In genomic region chr12:96399081-96399918, GRCh38 we compare ENCODE assay signal across 8 cellular contexts.
DNase-seq lines count a peak whose midpoint lies in the region; ATAC-seq and TF ChIP-seq lines count a peak whose summit lies in the region.

No MANE protein-coding gene starts in this region.

- no peaks in the 10 kb centered on the region for H3K9me3 Mint-ChIP-seq in stimulated activated effector memory CD8-positive, alpha-beta T cell treated with anti-CD3 and anti-CD28 coated beads, Interleukin-12 subunit alpha, Interleukin-12 subunit beta, amount 100 ng/mL, for 72 hours

- peak; percentile 28 for TF ChIP-seq CTCF in AG09309 (IDR thresholded peaks at IDR 0.05; ENCODE audit: control insufficient read depth, insufficient read depth, low read depth, low read length, missing control alignments)

- DNase-seq in AG09309 (ENCODE audit: low read depth) (no peak), NOMO-1 (lab: John Stamatoyannopoulos, UW; ENCODE audit: unreplicated experiment in 2 of 2) (peak; percentile 28 to 35), erythroblast (lab: John Stamatoyannopoulos, UW) (peak; percentile 80 to 86)
- DNase-seq in activated T-cell treated with anti-CD3 and anti-CD28 coated beads, Interleukin-2, amount 50 U/mL, for 1 hour, result peak; percentile 80
- peak; percentile 65 to 90 for DNase-seq in stimulated activated effector memory CD8-positive, alpha-beta T cell treated with anti-CD3 and anti-CD28 coated beads, Interleukin-12 subunit alpha, Interleukin-12 subunit beta, amount 100 ng/mL, for 72 hours (ENCODE audit: low spot score in 2 of 2)

- peaks cover 0 to 13% of the 10 kb centered on the region in 2 donors for H3K36me3 ChIP-seq in muscle layer of duodenum (ENCODE audit: control insufficient read depth in 1 of 2, insufficient read depth in 2 of 2, low read length in 2 of 2)

- H3K27ac Mint-ChIP-seq in stimulated activated effector memory CD8-positive, alpha-beta T cell treated with anti-CD3 and anti-CD28 coated beads, Interleukin-12 subunit alpha, Interleukin-12 subunit beta, amount 100 ng/mL, for 72 hours, result peak overlapping the region; percentile 92

- no peaks in the 10 kb centered on the region for H3K9me3 ChIP-seq in muscle layer of duodenum (ENCODE audit: control insufficient read depth in 1 of 2, low read length in 2 of 2)

- TF ChIP-seq POLR2A in erythroblast (IDR thresholded peaks at IDR 0.05; ENCODE audit: low read length), result peak; percentile 58

- peak overlapping the region; percentile 85 for H3K4me3 Mint-ChIP-seq in stimulated activated effector memory CD8-positive, alpha-beta T cell treated with anti-CD3 and anti-CD28 coated beads, Interleukin-12 subunit alpha, Interleukin-12 subunit beta, amount 100 ng/mL, for 72 hours

- H3K4me3 ChIP-seq in AG09309 (ENCODE audit: control insufficient read depth, low read depth, low read length) (peak overlapping the region; percentile 80), muscle layer of duodenum (ENCODE audit: low read depth in 1 of 2, low read length in 2 of 2) (peak overlapping the region; percentile 90 to 93)

- H3K36me3 Mint-ChIP-seq in stimulated activated effector memory CD8-positive, alpha-beta T cell treated with anti-CD3 and anti-CD28 coated beads, Interleukin-12 subunit alpha, Interleukin-12 subunit beta, amount 100 ng/mL, for 72 hours, result peaks cover 23% of the 10 kb centered on the region

- H3K27me3 ChIP-seq in muscle layer of duodenum (ENCODE audit: low read depth, low read length), result no peaks in the 10 kb centered on the region

- peak overlapping the region; percentile 88 for H3K27ac ChIP-seq in muscle layer of duodenum (ENCODE audit: low read length)

- H3K4me1 Mint-ChIP-seq in stimulated activated effector memory CD8-positive, alpha-beta T cell treated with anti-CD3 and anti-CD28 coated beads, Interleukin-12 subunit alpha, Interleukin-12 subunit beta, amount 100 ng/mL, for 72 hours, result peaks cover 29% of the 10 kb centered on the region

- peaks cover 5 to 20% of the 10 kb centered on the region in 2 donors for H3K4me1 ChIP-seq in muscle layer of duodenum (ENCODE audit: control insufficient read depth in 1 of 2, insufficient read depth in 2 of 2, low read length in 2 of 2)

- ATAC-seq in GM18858 (IDR thresholded peaks at IDR 0.05; ENCODE audit: unreplicated experiment), result peak; percentile 23
- peak; percentile 28 for ATAC-seq in HG03095 (IDR thresholded peaks at IDR 0.05; ENCODE audit: unreplicated experiment)
- peak; percentile 74 for ATAC-seq in stimulated activated effector memory CD8-positive, alpha-beta T cell treated with anti-CD3 and anti-CD28 coated beads, Interleukin-12 subunit alpha, Interleukin-12 subunit beta, amount 100 ng/mL, for 72 hours

Comparison
In these comparisons a context has a peak if more than half of its experiments do, and no peak if none do; other contexts are left out.
1. ATAC-seq: peak in every context shown above with its lines; median percentile 74 in stimulated activated effector memory CD8-positive, alpha-beta T cell treated with anti-CD3 and anti-CD28 coated beads, Interleukin-12 subunit alpha, Interleukin-12 subunit beta, amount 100 ng/mL, for 72 hours; 28 in HG03095; 23 in GM18858.